ENCODE assay signal across 19 cellular contexts in the genomic region with DNA sequence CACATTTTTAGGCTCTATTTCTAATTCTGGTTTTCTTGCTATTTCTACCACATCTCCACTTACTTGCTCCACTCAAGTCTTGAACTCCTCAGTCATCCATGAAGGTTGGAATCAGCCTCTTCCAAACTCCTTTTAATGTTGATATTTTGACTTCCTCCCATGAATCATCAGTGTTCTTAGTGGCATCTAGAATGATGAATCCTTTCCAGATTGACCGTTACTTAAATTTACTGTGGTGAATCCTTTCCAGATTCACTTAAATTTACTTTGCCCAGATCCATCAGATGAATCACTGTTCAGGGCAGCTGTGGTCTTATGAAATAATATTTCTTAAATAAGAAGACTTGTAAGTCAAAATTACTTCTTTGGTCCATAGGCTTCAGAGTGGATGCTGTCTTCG. TPM values are rescaled to one million over a fixed set of nuclear protein-coding genes. Genes with fewer than 3 reads are reported as not detected.
DNase-seq lines count a peak whose midpoint lies in the region; FAIRE-seq and TF ChIP-seq lines count a peak whose summit lies in the region.
"Had no signal": no experiment of that assay in that cellular context is flagged by ENCODE, and none has a peak within 500 bp of the region (broad histone marks: within the 10 kb centered on the region; RNA-seq: fewer than 3 reads in every experiment).

No MANE protein-coding gene starts in this region.

- no peak for TF ChIP-seq POLR2A in esophagus muscularis mucosa (IDR thresholded peaks at IDR 0.05; ENCODE audit: low read depth)

- H3K4me3 Mint-ChIP-seq in HFFc6 (peak overlapping the region; percentile 51), astrocyte (ENCODE audit: unreplicated experiment) (no peak overlapping the region)
- H3K4me3 Mint-ChIP-seq: H9 had no signal

- H3K27ac ChIP-seq in astrocyte (ENCODE audit: low read depth, low read length) (peak overlapping the region; percentile 3), esophagus muscularis mucosa (replicated peaks in 1 of 4) (no peak overlapping the region), neuronal stem cell (replicated peaks; ENCODE audit: low read length) (no peak overlapping the region)
- H3K27ac ChIP-seq: SJCRH30 had no signal

- H4K91ac ChIP-seq in neuronal stem cell (ENCODE audit: low read depth, low read length, poor library complexity): no peak overlapping the region

- H2AFZ ChIP-seq in astrocyte (ENCODE audit: low read depth, low read length) (no peak overlapping the region), neuronal stem cell (ENCODE audit: low read length) (no peak overlapping the region)

- H3K36me3 ChIP-seq in astrocyte (ENCODE audit: insufficient read depth, low read length) (peaks cover 66% of the 10 kb centered on the region), esophagus muscularis mucosa (peaks cover 37 to 98% (median 83%) of the 10 kb centered on the region in 4 donors), neuronal stem cell (replicated peaks in 1 of 2; ENCODE audit: control insufficient read depth in 2 of 2, insufficient read depth in 2 of 2, low read length in 2 of 2) (peaks cover 19 to 97% of the 10 kb centered on the region in 2 donors)

- no peak overlapping the region for H3K23ac ChIP-seq in neuronal stem cell (ENCODE audit: low read depth, low read length, poor library complexity)

- no peak for TF ChIP-seq EP300 in esophagus muscularis mucosa (IDR thresholded peaks at IDR 0.05)

- no peak overlapping the region for H3K18ac ChIP-seq in neuronal stem cell (ENCODE audit: low read length)

- FAIRE-seq in astrocyte (lab: Jason Lieb, UNC): no peak

- DNase-seq in AG09309 (ENCODE audit: low read depth): peak; percentile 67
- DNase-seq in HFFc6: peak; percentile 75
- DNase-seq in astrocyte (ENCODE audit: low read depth): peak; percentile 74
- DNase-seq in foreskin fibroblast: peak; percentile 78 to 81
- no peak for DNase-seq in NOMO-1 treated with dmso at 0.1 percent for 144 hours (lab: John Stamatoyannopoulos, UW; ENCODE audit: unreplicated experiment)
- no peak for DNase-seq in esophagus muscularis mucosa (ENCODE audit: extremely low spot score)
- no peak for DNase-seq in neuronal stem cell (ENCODE audit: low spot score)
- DNase-seq in cerebellar cortex (ENCODE audit: low spot score): no peak
- DNase-seq: activated CD4-positive, alpha-beta T cell treated with anti-CD3 and anti-CD28 coated beads, Interleukin-2, amount 50 U/mL, for 48 hours; activated effector memory CD4-positive, alpha-beta T cell treated with Interleukin-2 at 50 U/mL for 16 hours; C1 segment of cervical spinal cord; effector memory CD4-positive, alpha-beta T cell; H9; islet precursor cell; NCI-H1436; NCI-H446 treated with DMSO at 0.1 percent for 48 hours; nucleus accumbens; SJCRH30; stimulated activated naive CD4-positive, alpha-beta T cell had no signal

- H3K4me2 ChIP-seq in astrocyte (ENCODE audit: low read length) (no peak overlapping the region), neuronal stem cell (ENCODE audit: insufficient read depth, low read length, poor library complexity, severe bottlenecking) (no peak overlapping the region)

- H3K79me2 ChIP-seq in astrocyte (ENCODE audit: insufficient read depth, low read length): peaks cover 75% of the 10 kb centered on the region

- no peak overlapping the region for H2BK15ac ChIP-seq in neuronal stem cell (ENCODE audit: low read length)

- H2BK120ac ChIP-seq in neuronal stem cell (ENCODE audit: low read depth, low read length): no peak overlapping the region

- H4K20me1 ChIP-seq in astrocyte (ENCODE audit: insufficient read depth, low read length): peaks cover 80% of the 10 kb centered on the region

- H4K8ac ChIP-seq in neuronal stem cell (ENCODE audit: low read depth, low read length): no peak overlapping the region

- H3K9me3 Mint-ChIP-seq in HFFc6: peaks cover 4% of the 10 kb centered on the region; the same call in 1 of the 2 replicates
- peaks cover 9% of the 10 kb centered on the region for H3K9me3 Mint-ChIP-seq in astrocyte (ENCODE audit: unreplicated experiment)

- H3K36me3 Mint-ChIP-seq in HFFc6 (ENCODE audit: low read depth) (peaks cover 74% of the 10 kb centered on the region), astrocyte (ENCODE audit: low read depth, unreplicated experiment) (peaks cover 42% of the 10 kb centered on the region)

- H3K4me1 ChIP-seq in astrocyte (ENCODE audit: insufficient read depth, low read length): peaks cover 5% of the 10 kb centered on the region
- H3K4me1 ChIP-seq in esophagus muscularis mucosa: peaks cover 0 to 13% (median 0%) of the 10 kb centered on the region in 4 donors
- no peaks in the 10 kb centered on the region for H3K4me1 ChIP-seq in neuronal stem cell (ENCODE audit: control insufficient read depth in 2 of 2, insufficient read depth in 1 of 2, low read depth in 1 of 2, low read length in 2 of 2)
- H3K4me1 ChIP-seq: SJCRH30 had no signal

- H2BK5ac ChIP-seq in neuronal stem cell (ENCODE audit: low read length): no peak overlapping the region

- H3K27me3 ChIP-seq in astrocyte (ENCODE audit: insufficient read depth, low read length): no peaks in the 10 kb centered on the region
- no peaks in the 10 kb centered on the region for H3K27me3 ChIP-seq in esophagus muscularis mucosa
- no peaks in the 10 kb centered on the region for H3K27me3 ChIP-seq in neuronal stem cell (ENCODE audit: control insufficient read depth in 3 of 3, insufficient read depth in 3 of 3, low read depth in 1 of 3, low read length in 3 of 3)
- H3K27me3 ChIP-seq: SJCRH30 had no signal

- H2AK5ac ChIP-seq in neuronal stem cell (ENCODE audit: low read depth, low read length): no peak overlapping the region

- peak overlapping the region; percentile 79 for H3K27ac Mint-ChIP-seq in HFFc6
- H3K27ac Mint-ChIP-seq in astrocyte (ENCODE audit: unreplicated experiment): no peak overlapping the region
- H3K27ac Mint-ChIP-seq: H9 had no signal

- H3K27me3 Mint-ChIP-seq in HFFc6 (ENCODE audit: insufficient read depth): peaks cover 2% of the 10 kb centered on the region; the same call in 1 of the 2 replicates
- H3K27me3 Mint-ChIP-seq in astrocyte (ENCODE audit: low read depth, unreplicated experiment): no peaks in the 10 kb centered on the region

- H2BK12ac ChIP-seq in neuronal stem cell (ENCODE audit: low read length): no peak overlapping the region

- no peak overlapping the region for H3K4ac ChIP-seq in neuronal stem cell (ENCODE audit: low read length)

- TF ChIP-seq CTCF in AG09309 (IDR thresholded peaks at IDR 0.05; ENCODE audit: control insufficient read depth, insufficient read depth, low read depth, low read length, missing control alignments) (no peak), HFFc6 (IDR thresholded peaks at IDR 0.05) (no peak), astrocyte (IDR thresholded peaks at IDR 0.05; ENCODE audit: insufficient read depth, low read depth, low read length) (no peak), foreskin fibroblast (IDR thresholded peaks at IDR 0.05; ENCODE audit: low read depth, low read length) (no peak), esophagus muscularis mucosa (IDR thresholded peaks at IDR 0.05) (no peak)

- WGBS in esophagus muscularis mucosa: 80% methylated on average over 2 of the region's 2 CpGs
- WGBS in neuronal stem cell (ENCODE audit: extremely low coverage in 2 of 2, insufficient read length in 2 of 2, insufficient replicate concordance in 1 of 2), 2 donors: no CpG with 5 or more reads among the region's 2 CpGs

- peaks cover 84% of the 10 kb centered on the region for H3K4me1 Mint-ChIP-seq in HFFc6 (ENCODE audit: low read depth)
- peaks cover 28% of the 10 kb centered on the region for H3K4me1 Mint-ChIP-seq in astrocyte (ENCODE audit: low read depth, unreplicated experiment)
- H3K4me1 Mint-ChIP-seq: H9 had no signal

- H3K9me3 ChIP-seq in astrocyte (ENCODE audit: insufficient read depth, low read depth, low read length) (peaks cover 4% of the 10 kb centered on the region), esophagus muscularis mucosa (no peaks in the 10 kb centered on the region), neuronal stem cell (replicated peaks in 1 of 2; ENCODE audit: control insufficient read depth in 2 of 2, insufficient read depth in 1 of 2, low read depth in 1 of 2, low read length in 2 of 2) (peaks cover 3 to 21% of the 10 kb centered on the region in 2 donors)
- H3K9me3 ChIP-seq: SJCRH30 had no signal

- intact Hi-C loops in esophagus muscularis mucosa (cut with DNase I): no loop called here

- H3K14ac ChIP-seq in neuronal stem cell (ENCODE audit: low read length): no peak overlapping the region

- H3K9ac ChIP-seq in astrocyte (ENCODE audit: low read length): no peak overlapping the region
- H3K9ac ChIP-seq in neuronal stem cell (ENCODE audit: low read depth, low read length, poor library complexity): no peak overlapping the region

- H3K79me1 ChIP-seq in neuronal stem cell (ENCODE audit: low read depth, low read length): no peaks in the 10 kb centered on the region

- H3K4me3 ChIP-seq in AG09309 (ENCODE audit: control insufficient read depth, low read depth, low read length) (no peak overlapping the region), astrocyte (ENCODE audit: insufficient read depth, low read depth, low read length) (no peak overlapping the region), foreskin fibroblast (ENCODE audit: low read depth in 1 of 2, low read length in 2 of 2) (no peak overlapping the region), esophagus muscularis mucosa (no peak overlapping the region), neuronal stem cell (ENCODE audit: low read length in 2 of 2) (no peak overlapping the region)
- H3K4me3 ChIP-seq: SJCRH30 had no signal

RNA-seq across cellular contexts. Expression of gene CLTC, which starts 32.4 kb away (rescaled TPM):
- 100 to 1,000 TPM; 354 to 460 (median 397) TPM for total RNA-seq in HFFc6 (2021; fragmentation: NEBNext Ultra II Directional; extraction: Animal tissue kit (Norgen Biotek cat#: 25700))
- total RNA-seq in astrocyte (381 and 391 TPM in 2 replicates), esophagus muscularis mucosa (100 to 1,000 TPM; 206 to 283 (median 252) TPM)
- 61.2 TPM for polyA plus RNA-seq in neuronal stem cell (2013, experiment 1 of 2)
- polyA plus RNA-seq in neuronal stem cell (2013, experiment 2 of 2): 63.5 TPM

RNA-seq across cellular contexts. Expression of gene PTRH2, which starts 55.1 kb away (rescaled TPM):
- total RNA-seq in HFFc6 (2021; fragmentation: NEBNext Ultra II Directional; extraction: Animal tissue kit (Norgen Biotek cat#: 25700)): 10 to 100 TPM; 20.7 to 31.8 (median 23.0) TPM
- total RNA-seq in astrocyte (34.5 and 36.3 TPM in 2 replicates), esophagus muscularis mucosa (10 to 100 TPM; 11.4 to 31.1 (median 15.2) TPM)
- polyA plus RNA-seq in neuronal stem cell (2013, experiment 1 of 2): 19.9 TPM
- 20.2 TPM for polyA plus RNA-seq in neuronal stem cell (2013, experiment 2 of 2)

RNA-seq across cellular contexts. Expression of gene VMP1, which starts 55.3 kb away (rescaled TPM):
- total RNA-seq in HFFc6 (2021; fragmentation: NEBNext Ultra II Directional; extraction: Animal tissue kit (Norgen Biotek cat#: 25700)): 100 to 1,000 TPM; 121 to 155 (median 149) TPM
- total RNA-seq in astrocyte: 288 and 314 TPM in 2 replicates
- total RNA-seq in esophagus muscularis mucosa: 100 to 1,000 TPM in 1 of 4 donors, 10 to 100 TPM in 3; 47.3 to 137 (median 59.6) TPM
- polyA plus RNA-seq in neuronal stem cell (2013, experiment 1 of 2): 40.5 TPM
- 40.6 TPM for polyA plus RNA-seq in neuronal stem cell (2013, experiment 2 of 2)

Comparison
In these comparisons a context has a peak if more than half of its experiments do, and no peak if none do; other contexts are left out.
1. DNase-seq: peak in AG09309 (single experiment), HFFc6 (single experiment), astrocyte (single experiment) and foreskin fibroblast (2 of 2); none in NOMO-1 treated with dmso at 0.1 percent for 144 hours (single experiment), esophagus muscularis mucosa (single experiment), neuronal stem cell (single experiment) and cerebellar cortex (single experiment).